ENCODE assay signal across 19 cellular contexts in genomic region chr19:2981898-2982297, GRCh38. TPM values are rescaled to one million over a fixed set of nuclear protein-coding genes. Genes with fewer than 3 reads are reported as not detected.
DNase-seq lines count a peak whose midpoint lies in the region; ATAC-seq, FAIRE-seq and TF ChIP-seq lines count a peak whose summit lies in the region.
"Had no signal": no experiment of that assay in that cellular context is flagged by ENCODE, and none has a peak within 500 bp of the region (broad histone marks: within the 10 kb centered on the region; RNA-seq: fewer than 3 reads in every experiment).

No MANE protein-coding gene starts in this region.

- H3K4me2 ChIP-seq in K562 (ENCODE audit: insufficient read depth, low read length): no peak overlapping the region
- no peak overlapping the region for H3K4me2 ChIP-seq in neuronal stem cell (ENCODE audit: insufficient read depth, low read length, poor library complexity, severe bottlenecking)
- H3K4me2 ChIP-seq: PC-9 had no signal

- H3K4me3 ChIP-seq in right atrium auricular region (no peak overlapping the region), heart right ventricle (no peak overlapping the region), K562 (no peak overlapping the region), neuronal stem cell (ENCODE audit: low read length in 2 of 2) (no peak overlapping the region), vagina (no peak overlapping the region)
- H3K4me3 ChIP-seq: GM12878, GM23248, PC-9 had no signal

- H3K4ac ChIP-seq in neuronal stem cell (ENCODE audit: low read length): no peak overlapping the region

- ATAC-seq in heart right ventricle (no peak), K562 (no peak), GM21526 (IDR thresholded peaks at IDR 0.05; ENCODE audit: low FRiP score, unreplicated experiment) (no peak), HG03521 (IDR thresholded peaks at IDR 0.05; ENCODE audit: unreplicated experiment) (no peak)
- ATAC-seq: CD8-positive, alpha-beta T cell; GM12878 had no signal

- no peak overlapping the region for H4K8ac ChIP-seq in neuronal stem cell (ENCODE audit: low read depth, low read length)

- H3K36me3 ChIP-seq in right atrium auricular region (no peaks in the 10 kb centered on the region), heart right ventricle (no peaks in the 10 kb centered on the region), K562 (ENCODE audit: control insufficient read depth, insufficient read depth, low read length) (no peaks in the 10 kb centered on the region), neuronal stem cell (replicated peaks in 1 of 2; ENCODE audit: control insufficient read depth in 2 of 2, insufficient read depth in 2 of 2, low read length in 2 of 2) (no peaks in the 10 kb centered on the region), vagina (no peaks in the 10 kb centered on the region)
- H3K36me3 ChIP-seq: BE2C had no signal

- WGBS in heart right ventricle, 2 donors: 82 to 87% methylated on average over 5 of the region's 5 CpGs
- 56% methylated on average over 5 of the region's 5 CpGs for WGBS in K562 (ENCODE audit: insufficient coverage, low coverage, missing lambda C conversion rate)
- no CpG with 5 or more reads among the region's 5 CpGs for WGBS in neuronal stem cell (ENCODE audit: extremely low coverage in 2 of 2, insufficient read length in 2 of 2, insufficient replicate concordance in 1 of 2), 2 donors

- TF ChIP-seq RAD21 in K562 (CRISPR knock-in tag; conservative IDR thresholded peaks at IDR 0.05 in 1 of 2, IDR thresholded peaks at IDR 0.05 in 1 of 2): no peak

- FAIRE-seq in K562 (lab: Jason Lieb, UNC): no peak
- FAIRE-seq: GM12878 had no signal

- CTCF ChIA-PET in K562 (lab: Yijun Ruan, JAX; ENCODE audit: low intra/inter-chr PET ratio): no interaction called here

- no peaks in the 10 kb centered on the region for H3K79me2 ChIP-seq in K562 (ENCODE audit: control insufficient read depth, insufficient read depth, low read length)

- H3K9me1 ChIP-seq in K562 (ENCODE audit: control insufficient read depth, insufficient read depth, low read length): no peaks in the 10 kb centered on the region

- TF ChIP-seq CTCF in right atrium auricular region (IDR thresholded peaks at IDR 0.05) (no peak), heart right ventricle (IDR thresholded peaks at IDR 0.05) (no peak), K562 (IDR thresholded peaks at IDR 0.05 in 2 of 3, conservative IDR thresholded peaks at IDR 0.05 in 1 of 3; ENCODE audit: insufficient read depth in 2 of 3, low read depth in 1 of 3, low read length in 3 of 3) (no peak), vagina (IDR thresholded peaks at IDR 0.05) (no peak)

- H3K27me3 ChIP-seq in right atrium auricular region: no peaks in the 10 kb centered on the region
- peaks cover 0 to 18% (median 0%) of the 10 kb centered on the region in 7 donors for H3K27me3 ChIP-seq in heart right ventricle
- H3K27me3 ChIP-seq in K562 (ENCODE audit: control insufficient read depth in 2 of 2, insufficient read depth in 2 of 2, low read length in 2 of 2): peaks cover 0 to 2% of the 10 kb centered on the region in 2 experiments; a peak in 1 of 5 replicates
- H3K27me3 ChIP-seq in neuronal stem cell (ENCODE audit: control insufficient read depth in 3 of 3, insufficient read depth in 3 of 3, low read depth in 1 of 3, low read length in 3 of 3): peaks cover 0 to 41% (median 30%) of the 10 kb centered on the region in 3 experiments
- H3K27me3 ChIP-seq in vagina: no peaks in the 10 kb centered on the region
- H3K27me3 ChIP-seq: BE2C had no signal

- H3K27ac ChIP-seq in right atrium auricular region (peak overlapping the region; percentile 7 to 85), heart right ventricle (peak overlapping the region in 1 of 10 donors; percentile 86), K562 (ENCODE audit: extremely low read depth, low read depth, low read length) (no peak overlapping the region), neuronal stem cell (replicated peaks; ENCODE audit: low read length) (no peak overlapping the region), vagina (peak overlapping the region; percentile 81)
- H3K27ac ChIP-seq: GM23248, PC-9 had no signal

- H4K20me1 ChIP-seq in K562 (replicated peaks; ENCODE audit: control insufficient read depth, insufficient read depth, low read length): no peaks in the 10 kb centered on the region

- H2BK5ac ChIP-seq in neuronal stem cell (ENCODE audit: low read length): no peak overlapping the region

- H3K18ac ChIP-seq in neuronal stem cell (ENCODE audit: low read length): no peak overlapping the region

- no peak overlapping the region for H2AK5ac ChIP-seq in neuronal stem cell (ENCODE audit: low read depth, low read length)

- TF ChIP-seq EP300 in K562 (IDR thresholded peaks at IDR 0.05; ENCODE audit: low read length): no peak

- H3K9me3 ChIP-seq in right atrium auricular region (no peaks in the 10 kb centered on the region), heart right ventricle (no peaks in the 10 kb centered on the region), K562 (replicated peaks; ENCODE audit: control insufficient read depth, insufficient read depth, low read depth, low read length) (no peaks in the 10 kb centered on the region), neuronal stem cell (replicated peaks in 1 of 2; ENCODE audit: control insufficient read depth in 2 of 2, insufficient read depth in 1 of 2, low read depth in 1 of 2, low read length in 2 of 2) (no peaks in the 10 kb centered on the region), vagina (no peaks in the 10 kb centered on the region)
- H3K9me3 ChIP-seq: BE2C had no signal

- H3K4me1 ChIP-seq in right atrium auricular region (peaks cover 0 to 40% of the 10 kb centered on the region in 2 donors), heart right ventricle (peaks cover 18 to 40% (median 33%) of the 10 kb centered on the region in 9 donors), K562 (replicated peaks in 1 of 2; ENCODE audit: control insufficient read depth in 2 of 2, insufficient read depth in 2 of 2, low read length in 2 of 2) (peaks cover 10 to 40% of the 10 kb centered on the region in 2 experiments; a peak in 4 of 5 replicates), neuronal stem cell (ENCODE audit: control insufficient read depth in 2 of 2, insufficient read depth in 1 of 2, low read depth in 1 of 2, low read length in 2 of 2) (peaks cover 22 to 34% of the 10 kb centered on the region in 2 donors), vagina (peaks cover 36% of the 10 kb centered on the region)

- no peaks in the 10 kb centered on the region for H3K79me1 ChIP-seq in neuronal stem cell (ENCODE audit: low read depth, low read length)

- H2BK12ac ChIP-seq in neuronal stem cell (ENCODE audit: low read length): no peak overlapping the region

- DNase-seq in right atrium auricular region (ENCODE audit: low spot score) (no peak), heart right ventricle (no peak), K562 (ENCODE audit: extremely low read depth in 1 of 4, low spot score in 3 of 4) (no peak), neuronal stem cell (ENCODE audit: low spot score) (no peak), vagina (ENCODE audit: extremely low spot score in 2 of 2) (no peak), T1000 (lab: John Stamatoyannopoulos, UW) (no peak)
- DNase-seq: BE2C; Calu3; CD8-positive, alpha-beta T cell; GM23248; KBM-7; NCI-H1105 treated with DMSO at 0.1 percent for 48 hours; NCI-H187; NCI-H2107; NCI-H510A treated with DMSO at 0.1 percent for 48 hours; PC-9 had no signal

- no peak overlapping the region for H3K14ac ChIP-seq in neuronal stem cell (ENCODE audit: low read length)

- TF ChIP-seq POLR2A in K562 (conservative IDR thresholded peaks at IDR 0.05): no peak
- TF ChIP-seq POLR2A in vagina (IDR thresholded peaks at IDR 0.05): no peak

- intact Hi-C loops in heart right ventricle (cut with DNase I): loop anchor here in 5 of 10 donors (2.0 to 10.0 kb wide), 4 partner anchors 47 to 55 kb away; partner anchors contain the start of gene TLE2 (in 1 of the 5)
- intact Hi-C loops in K562 (cut with micrococcal nuclease): no loop called here
- intact Hi-C loops in vagina (cut with DNase I): loop anchor here (5.0 kb wide), 1 partner anchor 60 kb away; no protein-coding TSS in a partner anchor

- in situ Hi-C loops in K562 (cut with MboI): no loop called here

- BruUV-seq in K562 (replicated peaks; lab: Mats Ljungman, UMichigan): no TSS peak

- no peak overlapping the region for H4K91ac ChIP-seq in neuronal stem cell (ENCODE audit: low read depth, low read length, poor library complexity)

- H2AFZ ChIP-seq in K562 (ENCODE audit: low read depth, low read length): no peak overlapping the region
- H2AFZ ChIP-seq in neuronal stem cell (ENCODE audit: low read length): no peak overlapping the region
- H2AFZ ChIP-seq: GM23248, PC-9 had no signal

- no peak overlapping the region for H2BK120ac ChIP-seq in neuronal stem cell (ENCODE audit: low read depth, low read length)

- H2BK15ac ChIP-seq in neuronal stem cell (ENCODE audit: low read length): no peak overlapping the region

- H3K9ac ChIP-seq in K562 (ENCODE audit: insufficient read depth in 1 of 2, low read depth in 2 of 2, low read length in 2 of 2) (no peak overlapping the region), neuronal stem cell (ENCODE audit: low read depth, low read length, poor library complexity) (no peak overlapping the region)
- H3K9ac ChIP-seq: GM23248 had no signal

- peak overlapping the region; percentile 80 for H3K23ac ChIP-seq in neuronal stem cell (ENCODE audit: low read depth, low read length, poor library complexity)

- POLR2A ChIA-PET in K562 (lab: Yijun Ruan, JAX): interaction anchor here (0.5 to 1.2 kb wide), 6 partner anchors 9 to 213 kb away, joined by 3 to 5 read pairs (median 4); no protein-coding TSS in a partner anchor

RNA-seq across cellular contexts. Expression of gene TLE6, which starts 4.5 kb away (rescaled TPM):
- total RNA-seq in right atrium auricular region (1 to 10 TPM; 2.1 to 5.2 TPM), heart right ventricle (1 to 10 TPM in 2 of 10 donors, under 1 TPM in 5, not detected in 3; 0.34 to 2.8 (median 0.45) TPM), K562 (2014; rRNA removed) (3.3 and 6.1 TPM in 2 replicates), K562 (2014; rRNA removed; fragmentation: Illumina TruSeq; extraction: Trizol) (1.1 and 1.2 TPM in 2 replicates), K562 (2015; rRNA removed; fragmentation: Illumina TruSeq; extraction: Trizol) (3.4 and 3.5 TPM in 2 replicates), K562 (2021) (1.8 TPM in 2 replicates), vagina (10.6 TPM)
- polyA plus RNA-seq in heart right ventricle (1 to 10 TPM; 1.2 to 3.5 TPM), K562 (2011; rRNA removed) (3.3 and 3.5 TPM in 2 replicates), K562 (2014; fragmentation: Illumina TruSeq; extraction: Trizol) (1.8 and 3.1 TPM in 2 replicates), K562 (2014; fragmentation: Nextera tagmentation; extraction: Ambion mirVana) (1 to 10 TPM; 1.2 to 1.5 TPM), K562 (2014; rRNA removed) (2.5 and 4.4 TPM in 2 replicates)
- 5.1 and 7.6 TPM in 2 replicates for total RNA-seq in K562 (2011; cell fraction: chromatin; rRNA removed; ENCODE audit: low replicate concordance)
- total RNA-seq in K562 (2011; cell fraction: nucleolus; rRNA removed): 5.1 and 5.5 TPM in 2 replicates
- 2.7 and 4.5 TPM in 2 replicates for total RNA-seq in K562 (2011; cell fraction: nucleoplasm; rRNA removed)
- 3.0 TPM in 2 replicates for polyA plus RNA-seq in K562 (2011; cell fraction: cytosol; rRNA removed)
- 6.5 and 7.6 TPM in 2 replicates for polyA plus RNA-seq in K562 (2011; cell fraction: nucleus; rRNA removed)
- 2.3 and 10.0 TPM in 2 replicates for polyA plus RNA-seq in K562 (2012)
- 0.70 and 0.78 TPM in 2 replicates for polyA minus RNA-seq in K562 (2011; rRNA and poly(A)+ RNA removed)
- 1.1 TPM in 1 of 2 replicates, not detected in the other for polyA minus RNA-seq in K562 (2011; cell fraction: cytosol; rRNA and poly(A)+ RNA removed)
- polyA minus RNA-seq in K562 (2011; cell fraction: nucleus; rRNA and poly(A)+ RNA removed): 0.94 and 2.4 TPM in 2 replicates
- 0.88 TPM for polyA plus RNA-seq in neuronal stem cell (2013, experiment 1 of 2)
- polyA plus RNA-seq in neuronal stem cell (2013, experiment 2 of 2): 0.75 TPM
- total RNA-seq: CD8-positive, alpha-beta T cell had no signal

RNA-seq across cellular contexts. Expression of gene ZNF77, which starts 37.1 kb away (rescaled TPM):
- total RNA-seq in right atrium auricular region (1 to 10 TPM; 1.7 to 4.2 TPM), heart right ventricle (1 to 10 TPM; 1.0 to 2.6 (median 2.3) TPM), K562 (2014; rRNA removed) (6.5 and 8.6 TPM in 2 replicates), K562 (2014; rRNA removed; fragmentation: Illumina TruSeq; extraction: Trizol) (11.2 and 13.5 TPM in 2 replicates), K562 (2015; rRNA removed; fragmentation: Illumina TruSeq; extraction: Trizol) (10.2 and 11.2 TPM in 2 replicates), K562 (2021) (6.7 and 6.8 TPM in 2 replicates), vagina (6.4 TPM)
- polyA plus RNA-seq in heart right ventricle (1 to 10 TPM; 2.5 to 2.9 TPM), K562 (2011; rRNA removed) (12.3 and 14.5 TPM in 2 replicates), K562 (2014; fragmentation: Illumina TruSeq; extraction: Trizol) (7.7 and 10.7 TPM in 2 replicates), K562 (2014; fragmentation: Nextera tagmentation; extraction: Ambion mirVana) (1 to 10 TPM; 4.3 to 4.9 TPM), K562 (2014; rRNA removed) (8.1 and 8.2 TPM in 2 replicates)
- 62.3 and 82.9 TPM in 2 replicates for total RNA-seq in K562 (2011; cell fraction: chromatin; rRNA removed; ENCODE audit: low replicate concordance)
- total RNA-seq in K562 (2011; cell fraction: nucleolus; rRNA removed): 40.1 and 43.2 TPM in 2 replicates
- total RNA-seq in K562 (2011; cell fraction: nucleoplasm; rRNA removed): 32.5 and 41.6 TPM in 2 replicates
- polyA plus RNA-seq in K562 (2011; cell fraction: cytosol; rRNA removed): 4.5 and 6.9 TPM in 2 replicates
- 11.2 and 12.3 TPM in 2 replicates for polyA plus RNA-seq in K562 (2011; cell fraction: nucleus; rRNA removed)
- polyA plus RNA-seq in K562 (2012): 5.9 and 14.5 TPM in 2 replicates
- 22.6 and 25.0 TPM in 2 replicates for polyA minus RNA-seq in K562 (2011; rRNA and poly(A)+ RNA removed)
- polyA minus RNA-seq in K562 (2011; cell fraction: cytosol; rRNA and poly(A)+ RNA removed): 3.2 and 4.4 TPM in 2 replicates
- 5.4 and 7.1 TPM in 2 replicates for polyA minus RNA-seq in K562 (2011; cell fraction: nucleus; rRNA and poly(A)+ RNA removed)
- 3.4 TPM for polyA plus RNA-seq in neuronal stem cell (2013, experiment 1 of 2)
- 3.5 TPM for polyA plus RNA-seq in neuronal stem cell (2013, experiment 2 of 2)

RNA-seq across cellular contexts. Expression of gene TLE2, which starts 47.2 kb away (rescaled TPM):
- total RNA-seq in right atrium auricular region: 100 to 1,000 TPM in 1 of 2 donors, 10 to 100 TPM in 1; 41.2 to 101 TPM
- 10 to 100 TPM; 28.2 to 64.5 (median 39.9) TPM for total RNA-seq in heart right ventricle
- 10 to 100 TPM; 35.9 to 54.6 TPM for polyA plus RNA-seq in heart right ventricle
- 30.9 and 72.5 TPM in 2 replicates for total RNA-seq in K562 (2011; cell fraction: chromatin; rRNA removed; ENCODE audit: low replicate concordance)
- 30.0 and 48.0 TPM in 2 replicates for total RNA-seq in K562 (2011; cell fraction: nucleolus; rRNA removed)
- 19.1 and 21.2 TPM in 2 replicates for total RNA-seq in K562 (2011; cell fraction: nucleoplasm; rRNA removed)
- 5.5 and 6.4 TPM in 2 replicates for total RNA-seq in K562 (2014; rRNA removed)
- 2.4 and 2.7 TPM in 2 replicates for total RNA-seq in K562 (2014; rRNA removed; fragmentation: Illumina TruSeq; extraction: Trizol)
- 4.4 and 4.5 TPM in 2 replicates for total RNA-seq in K562 (2015; rRNA removed; fragmentation: Illumina TruSeq; extraction: Trizol)
- 13.1 and 15.2 TPM in 2 replicates for total RNA-seq in K562 (2021)
- polyA plus RNA-seq in K562 (2011; rRNA removed): 10.7 and 12.0 TPM in 2 replicates
- polyA plus RNA-seq in K562 (2011; cell fraction: cytosol; rRNA removed): 6.0 and 17.7 TPM in 2 replicates
- polyA plus RNA-seq in K562 (2011; cell fraction: nucleus; rRNA removed): 34.3 and 67.6 TPM in 2 replicates
- 25.8 and 36.0 TPM in 2 replicates for polyA plus RNA-seq in K562 (2012)
- polyA plus RNA-seq in K562 (2014; fragmentation: Illumina TruSeq; extraction: Trizol): 6.2 and 8.8 TPM in 2 replicates
- under 1 TPM; 0.35 to 0.53 TPM for polyA plus RNA-seq in K562 (2014; fragmentation: Nextera tagmentation; extraction: Ambion mirVana)
- 10.5 and 10.6 TPM in 2 replicates for polyA plus RNA-seq in K562 (2014; rRNA removed)
- 2.9 and 8.1 TPM in 2 replicates for polyA minus RNA-seq in K562 (2011; rRNA and poly(A)+ RNA removed)
- 10.4 and 11.6 TPM in 2 replicates for polyA minus RNA-seq in K562 (2011; cell fraction: cytosol; rRNA and poly(A)+ RNA removed)
- polyA minus RNA-seq in K562 (2011; cell fraction: nucleus; rRNA and poly(A)+ RNA removed): 6.6 and 9.0 TPM in 2 replicates
- polyA plus RNA-seq in neuronal stem cell (2013, experiment 1 of 2): 0.36 TPM
- 0.21 TPM for polyA plus RNA-seq in neuronal stem cell (2013, experiment 2 of 2)
- 28.2 TPM for total RNA-seq in vagina

Comparison
In these comparisons a context has a peak if more than half of its experiments do, and no peak if none do; other contexts are left out.
1. H3K27ac ChIP-seq: peak in right atrium auricular region (2 of 2) and vagina (single experiment); none in K562 (single experiment) and neuronal stem cell (single experiment).